ENCODE assay signal across 31 cellular contexts in the genomic region with DNA sequence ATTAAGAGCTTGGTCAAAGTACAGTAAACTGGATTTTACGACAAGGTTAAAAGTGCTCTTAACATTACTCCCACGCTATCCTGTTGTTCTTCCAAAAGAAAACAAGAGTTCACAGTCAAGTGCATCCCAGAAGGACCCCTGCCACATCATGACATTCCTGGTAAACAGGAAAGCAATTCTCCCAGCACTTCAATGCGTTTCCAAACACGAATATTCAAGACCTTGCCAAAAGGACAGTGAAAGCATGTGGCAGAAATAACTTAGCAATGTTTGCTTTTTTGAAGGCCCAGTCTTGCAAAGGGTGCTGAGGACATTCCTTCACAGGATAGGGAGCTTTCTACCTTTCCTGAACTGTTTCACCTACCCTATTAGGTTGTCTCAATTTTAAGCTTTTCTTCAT. TPM values are rescaled to one million over a fixed set of nuclear protein-coding genes. Genes with fewer than 3 reads are reported as not detected.
DNase-seq lines count a peak whose midpoint lies in the region; ATAC-seq, FAIRE-seq and TF ChIP-seq lines count a peak whose summit lies in the region.
"Had no signal": no experiment of that assay in that cellular context is flagged by ENCODE, and none has a peak within 500 bp of the region (broad histone marks: within the 10 kb centered on the region; RNA-seq: fewer than 3 reads in every experiment).

No MANE protein-coding gene starts in this region.

- peak; percentile 70 for FAIRE-seq in endothelial cell of umbilical vein (lab: Jason Lieb, UNC)
- FAIRE-seq: A204.1, keratinocyte, urothelium cell line had no signal

- no peaks in the 10 kb centered on the region for H3F3A ChIP-seq in PC-3 (ENCODE audit: low read length, unreplicated experiment)

- BruUV-seq in PC-3 (replicated peaks; lab: Mats Ljungman, UMichigan) (no TSS peak), endothelial cell of umbilical vein (replicated peaks; lab: Mats Ljungman, UMichigan) (no TSS peak)

- H3K4me1 ChIP-seq in PC-3 (ENCODE audit: insufficient read depth, low read length) (no peaks in the 10 kb centered on the region), endothelial cell of umbilical vein (ENCODE audit: control insufficient read depth, extremely low read depth, insufficient read depth, low read length) (peaks cover 12% of the 10 kb centered on the region), lung (ENCODE audit: control insufficient read depth in 2 of 2, insufficient read depth in 2 of 2, low read length in 2 of 2) (peaks cover 2 to 19% of the 10 kb centered on the region in 2 donors)
- H3K4me1 ChIP-seq in naive thymus-derived CD4-positive, alpha-beta T cell (ENCODE audit: control insufficient read depth in 2 of 2, insufficient read depth in 2 of 2, low read length in 2 of 2), result no peaks in the 10 kb centered on the region

- dilution Hi-C loops in endothelial cell of umbilical vein (cut with MboI; ENCODE audit: extremely low pct_ligation_motif_present, low sequenced_read_pairs), result no loop called here

- peaks cover 0 to 23% (median 5%) of the 10 kb centered on the region in 5 donors for H3K36me3 Mint-ChIP-seq in naive thymus-derived CD4-positive, alpha-beta T cell

- CTCF ChIA-PET in PC-3 (lab: Charles Lee) (no interaction called here), endothelial cell of umbilical vein (lab: Charles Lee) (interaction anchor here (1.3 to 1.5 kb wide), 3 partner anchors 8 to 20 kb away, joined by 4 to 8 read pairs (median 6); no protein-coding TSS in a partner anchor)
- CTCF ChIA-PET in naive thymus-derived CD4-positive, alpha-beta T cell (lab: Charles Lee), result interaction anchor here (1.0 kb wide), 2 partner anchors 395 to 729 kb away, joined by 3 to 4 read pairs; no protein-coding TSS in a partner anchor

- H3K27me3 Mint-ChIP-seq in naive thymus-derived CD4-positive, alpha-beta T cell, result no peaks in the 10 kb centered on the region
- H3K27me3 Mint-ChIP-seq: activated B cell treated with CpG ODN at 0.5 μM for 24 hours; activated naive CD8-positive, alpha-beta T cell; B cell; stimulated activated memory B cell treated with anti-CD40 and anti-IgM and Interleukin-4, amounts not matched to agents 10 μg/mL and 1 μg/mL and 100 μg/mL, for 72 hours had no signal

- H3K79me2 ChIP-seq in PC-3 (ENCODE audit: low read length) (peaks cover 61% of the 10 kb centered on the region), endothelial cell of umbilical vein (ENCODE audit: control insufficient read depth, insufficient read depth, low read length) (peaks cover 33% of the 10 kb centered on the region)

- H3K27me3 ChIP-seq in PC-3 (ENCODE audit: low read length) (no peaks in the 10 kb centered on the region), endothelial cell of umbilical vein (ENCODE audit: control insufficient read depth in 2 of 2, insufficient read depth in 2 of 2, low read length in 2 of 2) (no peaks in the 10 kb centered on the region), lung (ENCODE audit: control insufficient read depth, insufficient read depth) (no peaks in the 10 kb centered on the region)
- H3K27me3 ChIP-seq in naive thymus-derived CD4-positive, alpha-beta T cell (ENCODE audit: control insufficient read depth in 2 of 2, insufficient read depth in 2 of 2, low read length in 2 of 2), result no peaks in the 10 kb centered on the region
- H3K27me3 ChIP-seq: neutrophil had no signal

- H4K20me1 ChIP-seq in PC-3 (ENCODE audit: low read length) (no peaks in the 10 kb centered on the region; the same call in none of the 2 replicates), endothelial cell of umbilical vein (replicated peaks; ENCODE audit: control insufficient read depth, extremely low read depth, insufficient read depth, low read length) (no peaks in the 10 kb centered on the region)

- no peaks in the 10 kb centered on the region for H3K9me1 ChIP-seq in endothelial cell of umbilical vein (replicated peaks; ENCODE audit: control insufficient read depth, extremely low read depth, insufficient read depth, low read length)

- peaks cover 4 to 44% (median 28%) of the 10 kb centered on the region in 7 donors for H3K4me1 Mint-ChIP-seq in naive thymus-derived CD4-positive, alpha-beta T cell

- no peak for TF ChIP-seq CTCF in PC-3 (conservative IDR thresholded peaks at IDR 0.05; ENCODE audit: low read depth, low read length)
- TF ChIP-seq CTCF in endothelial cell of umbilical vein (IDR thresholded peaks at IDR 0.05; ENCODE audit: extremely low read depth in 1 of 2, insufficient read depth in 1 of 2, low read depth in 1 of 2, low read length in 2 of 2), result no peak
- TF ChIP-seq CTCF in lung (IDR thresholded peaks at IDR 0.05; ENCODE audit: control extremely low read depth, extremely low read depth), result no peak

- no peak overlapping the region for H3K4me2 ChIP-seq in PC-3 (ENCODE audit: low read length)
- H3K4me2 ChIP-seq in endothelial cell of umbilical vein (ENCODE audit: insufficient read depth, low read length), result peak overlapping the region; percentile 33

- no peak overlapping the region for H3K4me3 ChIP-seq in PC-3 (ENCODE audit: low read length)
- no peak overlapping the region for H3K4me3 ChIP-seq in endothelial cell of umbilical vein (replicated peaks in 1 of 3; ENCODE audit: insufficient read depth in 1 of 3, low read depth in 1 of 3, low read length in 3 of 3)
- no peak overlapping the region for H3K4me3 ChIP-seq in lung
- H3K4me3 ChIP-seq in naive thymus-derived CD4-positive, alpha-beta T cell (ENCODE audit: low read length), result no peak overlapping the region

- intact Hi-C loops in PC-3 (cut with micrococcal nuclease) (no loop called here), endothelial cell of umbilical vein (cut with micrococcal nuclease) (no loop called here)
- intact Hi-C loops in naive thymus-derived CD4-positive, alpha-beta T cell (cut with micrococcal nuclease), result no loop called here

- no peak for TF ChIP-seq POLR2A in endothelial cell of umbilical vein (IDR thresholded peaks at IDR 0.05; ENCODE audit: low read depth, low read length)

- WGBS in lung, 2 donors, result 38 to 69% methylated on average over 4 of the region's 4 CpGs

- POLR2A ChIA-PET in PC-3 (lab: Charles Lee; ENCODE audit: unreplicated experiment) (interaction anchor here (0.6 kb wide), 1 partner anchor 154 kb away, joined by 3 read pairs; no protein-coding TSS in a partner anchor), endothelial cell of umbilical vein (lab: Charles Lee) (no interaction called here)
- POLR2A ChIA-PET in naive thymus-derived CD4-positive, alpha-beta T cell (lab: Charles Lee), result no interaction called here

- ATAC-seq in PC-3 (peak; percentile 24; the same call in 1 of the 2 replicates), lung (ENCODE audit: insufficient read depth, low FRiP score) (peak; percentile 65), GM18907 (IDR thresholded peaks at IDR 0.05; ENCODE audit: unreplicated experiment) (no peak), GM21619 (IDR thresholded peaks at IDR 0.05; ENCODE audit: unreplicated experiment) (no peak)
- no peak for ATAC-seq in naive thymus-derived CD4-positive, alpha-beta T cell
- ATAC-seq: esophagus mucosa; stimulated activated memory B cell treated with anti-CD40 and anti-IgM and Interleukin-4, amounts not matched to agents 10 μg/mL and 1 μg/mL and 100 μg/mL, for 72 hours had no signal

- no peaks in the 10 kb centered on the region for H3K9me3 ChIP-seq in PC-3 (ENCODE audit: low read length)
- H3K9me3 ChIP-seq in endothelial cell of umbilical vein (replicated peaks; ENCODE audit: control insufficient read depth, insufficient read depth, low read length), result no peaks in the 10 kb centered on the region
- no peaks in the 10 kb centered on the region for H3K9me3 ChIP-seq in lung (ENCODE audit: control insufficient read depth in 2 of 2, insufficient read depth in 1 of 2, low read length in 1 of 2)
- H3K9me3 ChIP-seq in naive thymus-derived CD4-positive, alpha-beta T cell (ENCODE audit: control insufficient read depth in 2 of 3, low read length in 3 of 3), result no peaks in the 10 kb centered on the region
- H3K9me3 ChIP-seq: neutrophil had no signal

- DNase-seq in DMS79 (lab: John Stamatoyannopoulos, UW) (peak; percentile 69), PC-3 (no peak), endothelial cell of umbilical vein (ENCODE audit: low read depth, low spot score) (peak; percentile 84), lung (ENCODE audit: low spot score) (peak; percentile 74), caudate nucleus (lab: John Stamatoyannopoulos, UW) (no peak)
- no peak for DNase-seq in naive thymus-derived CD4-positive, alpha-beta T cell
- DNase-seq: activated B cell treated with CpG ODN at 0.5 μM for 24 hours; activated CD4-positive, alpha-beta T cell treated with anti-CD3 and anti-CD28 coated beads, Interleukin-2, amount 50 U/mL, for 4 hours; activated CD8-positive, alpha-beta memory T cell treated with anti-CD3 and anti-CD28 coated beads, Interleukin-2, amount 50 U/mL, for 48 hours; aorta; effector CD4-positive, alpha-beta T cell; HFFc6; mesenchymal stem cell; NCI-H1105 treated with DMSO at 0.1 percent for 48 hours; NCI-H2029 treated with DMSO at 0.1 percent for 48 hours; NCI-H446; OCI-M1; SHP77 treated with DMSO at 0.1 percent for 48 hours; stimulated activated CD4-positive, alpha-beta T cell treated with anti-CD3 and anti-CD28 coated beads, Interleukin-4, amount 100 ng/mL, for 1 hour; T1000 had no signal

- no peak overlapping the region for H3K27ac Mint-ChIP-seq in naive thymus-derived CD4-positive, alpha-beta T cell
- H3K27ac Mint-ChIP-seq: activated B cell treated with CpG ODN at 0.5 μM for 24 hours; activated naive CD8-positive, alpha-beta T cell; activated T-helper 2 cell treated with anti-CD3 and anti-CD28 coated beads, Interferon-gamma antibody, Interleukin-2, Interleukin-4, amounts not matched to agents 10 μg/mL and 5 μg/mL and 100 μg/mL, durations not matched to agents 14 hours and 24 hours and 36 hours; B cell; HFFc6; stimulated activated memory B cell treated with anti-CD40 and anti-IgM and Interleukin-4, amounts not matched to agents 10 μg/mL and 1 μg/mL and 100 μg/mL, for 72 hours had no signal

- no peaks in the 10 kb centered on the region for H3K9me2 ChIP-seq in PC-3 (replicated peaks; ENCODE audit: low read length)

- no peak overlapping the region for H3K9ac ChIP-seq in PC-3 (ENCODE audit: low read length)
- H3K9ac ChIP-seq in endothelial cell of umbilical vein (replicated peaks; ENCODE audit: extremely low read depth, insufficient read depth, low read length), result no peak overlapping the region

- H3K27ac ChIP-seq in PC-3 (ENCODE audit: low read length) (no peak overlapping the region), endothelial cell of umbilical vein (ENCODE audit: insufficient read depth, low read depth, low read length) (no peak overlapping the region), lung (ENCODE audit: low read depth in 1 of 2, low read length in 1 of 2) (no peak overlapping the region), caudate nucleus (ENCODE audit: low read depth, low read length) (no peak overlapping the region)
- no peak overlapping the region for H3K27ac ChIP-seq in naive thymus-derived CD4-positive, alpha-beta T cell (ENCODE audit: low read depth, low read length)
- H3K27ac ChIP-seq: neutrophil had no signal

- H2AFZ ChIP-seq in PC-3 (ENCODE audit: low read length) (no peak overlapping the region), endothelial cell of umbilical vein (ENCODE audit: low read depth, low read length) (no peak overlapping the region)

- no peak overlapping the region for H3K4me3 Mint-ChIP-seq in naive thymus-derived CD4-positive, alpha-beta T cell
- H3K4me3 Mint-ChIP-seq: activated B cell treated with CpG ODN at 0.5 μM for 24 hours; activated naive CD8-positive, alpha-beta T cell; B cell; HFFc6; stimulated activated memory B cell treated with anti-CD40 and anti-IgM and Interleukin-4, amounts not matched to agents 10 μg/mL and 1 μg/mL and 100 μg/mL, for 72 hours had no signal

- no peaks in the 10 kb centered on the region for H3K9me3 Mint-ChIP-seq in naive thymus-derived CD4-positive, alpha-beta T cell
- H3K9me3 Mint-ChIP-seq: activated B cell treated with CpG ODN at 0.5 μM for 24 hours; activated T-helper 2 cell treated with anti-CD3 and anti-CD28 coated beads, Interferon-gamma antibody, Interleukin-2, Interleukin-4, amounts not matched to agents 10 μg/mL and 5 μg/mL and 100 μg/mL, durations not matched to agents 14 hours and 24 hours and 36 hours; HFFc6; stimulated activated memory B cell treated with anti-CD40 and anti-IgM and Interleukin-4, amounts not matched to agents 10 μg/mL and 1 μg/mL and 100 μg/mL, for 72 hours had no signal

- H3K36me3 ChIP-seq in PC-3 (ENCODE audit: low read depth, low read length) (peaks cover 17% of the 10 kb centered on the region), endothelial cell of umbilical vein (ENCODE audit: control insufficient read depth in 2 of 2, extremely low read depth in 1 of 2, insufficient read depth in 2 of 2, low read length in 2 of 2) (peaks cover 0 to 4% of the 10 kb centered on the region in 2 experiments), lung (ENCODE audit: control insufficient read depth in 2 of 2, insufficient read depth in 2 of 2, low read length in 2 of 2) (peaks cover 0 to 5% of the 10 kb centered on the region in 2 donors)
- peaks cover 0 to 20% (median 3%) of the 10 kb centered on the region in 3 experiments for H3K36me3 ChIP-seq in naive thymus-derived CD4-positive, alpha-beta T cell (ENCODE audit: control insufficient read depth in 2 of 3, insufficient read depth in 3 of 3, low read length in 3 of 3)

RNA-seq across cellular contexts. Expression of a gene that starts 11.1 kb away (rescaled TPM):
- total RNA-seq in PC-3 (2014; rRNA removed) (33.4 and 45.2 TPM in 2 replicates), endothelial cell of umbilical vein (40.4 and 50.0 TPM in 2 replicates), lung (100 to 1,000 TPM in 1 of 2 donors, 10 to 100 TPM in 1; 92.7 to 116 TPM)
- polyA plus RNA-seq in endothelial cell of umbilical vein (17.5 and 20.2 TPM in 2 replicates), lung (10 to 100 TPM; 41.8 to 66.0 TPM)
- polyA plus RNA-seq in endothelial cell of umbilical vein (2011; cell fraction: cytosol; rRNA removed), result 15.2 and 17.8 TPM in 2 replicates
- 8.1 and 10.9 TPM in 2 replicates for polyA plus RNA-seq in endothelial cell of umbilical vein (2011; cell fraction: nucleus; rRNA removed)
- 21.8 and 22.5 TPM in 2 replicates for polyA plus RNA-seq in endothelial cell of umbilical vein (2012)
- polyA minus RNA-seq in endothelial cell of umbilical vein, result 27.7 and 35.0 TPM in 2 replicates
- polyA minus RNA-seq in endothelial cell of umbilical vein (2011; cell fraction: cytosol; rRNA and poly(A)+ RNA removed), result 13.6 TPM
- 10.1 and 10.6 TPM in 2 replicates for polyA minus RNA-seq in endothelial cell of umbilical vein (2011; cell fraction: nucleus; rRNA and poly(A)+ RNA removed)
- total RNA-seq in naive thymus-derived CD4-positive, alpha-beta T cell, result 10 to 100 TPM; 12.1 to 29.5 (median 25.4) TPM
- 10 to 100 TPM; 13.6 to 23.5 TPM for polyA plus RNA-seq in naive thymus-derived CD4-positive, alpha-beta T cell

RNA-seq across cellular contexts. Expression of a gene that starts 11.4 kb away (rescaled TPM):
- 12.6 and 15.8 TPM in 2 replicates for total RNA-seq in PC-3 (2014; rRNA removed)
- total RNA-seq in endothelial cell of umbilical vein, result 5.1 and 6.6 TPM in 2 replicates
- polyA plus RNA-seq in endothelial cell of umbilical vein, result 1.4 and 1.7 TPM in 2 replicates
- 1.5 TPM in 2 replicates for polyA plus RNA-seq in endothelial cell of umbilical vein (2011; cell fraction: cytosol; rRNA removed)
- polyA plus RNA-seq in endothelial cell of umbilical vein (2011; cell fraction: nucleus; rRNA removed), result 1.8 TPM in 2 replicates
- polyA plus RNA-seq in endothelial cell of umbilical vein (2012), result 0.23 and 0.46 TPM in 2 replicates
- 5.2 and 6.8 TPM in 2 replicates for polyA minus RNA-seq in endothelial cell of umbilical vein
- polyA minus RNA-seq in endothelial cell of umbilical vein (2011; cell fraction: cytosol; rRNA and poly(A)+ RNA removed), result 14.1 TPM
- 1.3 and 1.9 TPM in 2 replicates for polyA minus RNA-seq in endothelial cell of umbilical vein (2011; cell fraction: nucleus; rRNA and poly(A)+ RNA removed)
- total RNA-seq in lung, result 1 to 10 TPM; 1.9 to 4.9 TPM
- polyA plus RNA-seq in lung, result 1 to 10 TPM in 1 of 2 donors, under 1 TPM in 1; 0.37 to 2.5 TPM
- total RNA-seq in naive thymus-derived CD4-positive, alpha-beta T cell, result 1 to 10 TPM; 5.4 to 8.3 (median 7.4) TPM
- 1 to 10 TPM; 1.2 to 1.8 TPM for polyA plus RNA-seq in naive thymus-derived CD4-positive, alpha-beta T cell

Comparison
In these comparisons a context has a peak if more than half of its experiments do, and no peak if none do; other contexts are left out.
1. DNase-seq: peak in DMS79 (single experiment), endothelial cell of umbilical vein (single experiment) and lung (single experiment); none in PC-3 (single experiment), naive thymus-derived CD4-positive, alpha-beta T cell (0 of 9) and caudate nucleus (0 of 61).
2. ATAC-seq: peak in PC-3 (single experiment) and lung (single experiment); none in GM18907 (single experiment), naive thymus-derived CD4-positive, alpha-beta T cell (single experiment) and GM21619 (single experiment).